ENCODE assay signal across 1 cellular context in the genomic region with DNA sequence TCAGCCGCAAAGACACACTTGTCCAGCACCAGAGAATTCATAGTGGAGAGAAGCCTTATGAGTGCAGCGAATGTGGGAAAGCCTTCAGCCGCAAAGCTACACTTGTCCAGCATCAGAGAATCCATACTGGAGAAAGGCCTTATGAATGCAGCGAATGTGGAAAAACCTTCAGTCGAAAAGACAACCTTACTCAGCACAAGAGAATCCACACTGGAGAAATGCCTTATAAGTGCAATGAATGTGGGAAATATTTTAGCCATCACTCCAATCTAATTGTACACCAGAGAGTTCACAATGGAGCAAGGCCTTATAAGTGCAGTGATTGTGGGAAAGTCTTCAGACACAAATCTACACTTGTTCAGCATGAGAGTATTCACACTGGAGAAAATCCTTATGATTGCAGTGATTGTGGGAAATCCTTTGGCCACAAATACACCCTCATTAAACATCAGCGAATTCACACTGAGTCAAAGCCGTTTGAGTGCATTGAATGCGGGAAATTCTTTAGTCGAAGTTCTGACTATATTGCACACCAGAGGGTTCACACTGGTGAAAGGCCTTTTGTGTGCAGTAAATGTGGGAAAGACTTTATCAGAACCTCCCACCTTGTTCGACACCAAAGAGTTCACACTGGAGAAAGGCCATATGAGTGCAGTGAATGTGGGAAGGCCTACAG.
A peak's percentile ranks its signal among the peaks of the same experiment; 100 is the strongest.
TF ChIP-seq lines count a peak whose summit lies in the region.

No MANE protein-coding gene starts in this region.

TF ChIP-seq in GM12878, 131 proteins besides CTCF, POLR2A, EP300 and RAD21:
- TF ChIP-seq RFX5 (IDR thresholded peaks at IDR 0.05; ENCODE audit: low read depth, low read length) = no peak
- TF ChIP-seq, protein P1, sequence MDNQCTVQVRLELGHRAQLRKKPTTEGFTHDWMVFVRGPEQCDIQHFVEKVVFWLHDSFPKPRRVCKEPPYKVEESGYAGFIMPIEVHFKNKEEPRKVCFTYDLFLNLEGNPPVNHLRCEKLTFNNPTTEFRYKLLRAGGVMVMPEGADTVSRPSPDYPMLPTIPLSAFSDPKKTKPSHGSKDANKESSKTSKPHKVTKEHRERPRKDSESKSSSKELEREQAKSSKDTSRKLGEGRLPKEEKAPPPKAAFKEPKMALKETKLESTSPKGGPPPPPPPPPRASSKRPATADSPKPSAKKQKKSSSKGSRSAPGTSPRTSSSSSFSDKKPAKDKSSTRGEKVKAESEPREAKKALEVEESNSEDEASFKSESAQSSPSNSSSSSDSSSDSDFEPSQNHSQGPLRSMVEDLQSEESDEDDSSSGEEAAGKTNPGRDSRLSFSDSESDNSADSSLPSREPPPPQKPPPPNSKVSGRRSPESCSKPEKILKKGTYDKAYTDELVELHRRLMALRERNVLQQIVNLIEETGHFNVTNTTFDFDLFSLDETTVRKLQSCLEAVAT (IDR thresholded peaks at IDR 0.05) = 0 out of 2 replicates have a peak, but pooled peaks have one; percentile 48
- TF ChIP-seq KLF5 (IDR thresholded peaks at IDR 0.05; ENCODE audit: partially characterized antibody) = peak; percentile 96
- peak; percentile 98 for TF ChIP-seq CBX5 (IDR thresholded peaks at IDR 0.05; ENCODE audit: low read depth)
- no peak for TF ChIP-seq MXI1 (IDR thresholded peaks at IDR 0.05; ENCODE audit: low read depth, low read length)
- 0 out of 2 replicates have a peak, but pooled peaks have one; percentile 72 for TF ChIP-seq CBX3 (IDR thresholded peaks at IDR 0.05; ENCODE audit: borderline replicate concordance, low read depth)
- peak; percentile 85; the same call in 1 of the 2 replicates for TF ChIP-seq ZNF217 (IDR thresholded peaks at IDR 0.05)
TF ChIP-seq in GM12878: peak in this region for 5.
